Comparison of ENCODE assay signal across 1 cellular context in genomic region chr16:3190949-3191353, GRCh38.
TF ChIP-seq lines count a peak whose summit lies in the region.

No MANE protein-coding gene starts in this region.

TF ChIP-seq in K562, 482 proteins besides CTCF, POLR2A, EP300 and RAD21:
- TF ChIP-seq ZSCAN32 (CRISPR knock-in tag; IDR thresholded peaks at IDR 0.05): no peak
- no peak for TF ChIP-seq ZNF224 (CRISPR knock-in tag; IDR thresholded peaks at IDR 0.05)
- TF ChIP-seq CREM (IDR thresholded peaks at IDR 0.05; ENCODE audit: low read depth): peak; percentile 10; the same call in 1 of the 2 replicates
- TF ChIP-seq MBD1 (CRISPR knock-in tag; IDR thresholded peaks at IDR 0.05): no peak
- TF ChIP-seq KHSRP (IDR thresholded peaks at IDR 0.05): no peak
- TF ChIP-seq ZNF785 (CRISPR knock-in tag; IDR thresholded peaks at IDR 0.05): no peak
- TF ChIP-seq STAT6 (CRISPR knock-in tag; IDR thresholded peaks at IDR 0.05): no peak
- TF ChIP-seq TCF15 (CRISPR knock-in tag; IDR thresholded peaks at IDR 0.05): no peak
